33 cellular contexts compared by ENCODE assay signal in the genomic region with DNA sequence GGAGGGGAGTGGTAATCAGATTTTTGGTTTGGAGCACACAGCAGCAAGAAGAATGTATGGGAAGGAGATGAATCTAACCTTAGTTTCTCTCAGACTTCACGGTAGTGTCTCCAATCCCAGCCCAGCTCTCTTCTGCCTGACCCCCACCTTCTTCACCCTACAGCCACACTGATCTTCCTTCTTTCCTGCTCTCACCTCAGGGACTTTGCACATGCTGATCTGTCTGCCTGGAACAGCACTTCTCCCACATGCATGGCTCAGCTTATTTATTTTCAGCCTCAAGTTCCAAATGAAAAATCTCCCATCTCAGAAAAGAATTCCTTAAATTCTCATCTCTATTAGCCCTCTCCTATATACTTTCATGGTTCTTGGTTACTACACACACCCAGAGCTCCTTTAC. TPM values are rescaled to one million over a fixed set of nuclear protein-coding genes. Genes with fewer than 3 reads are reported as not detected.
"Had no signal": no experiment of that assay in that cellular context is flagged by ENCODE, and none has a peak within 500 bp of the region (broad histone marks: within the 10 kb centered on the region; RNA-seq: fewer than 3 reads in every experiment).

No MANE protein-coding gene starts in this region.

- FAIRE-seq: keratinocyte had no signal

- H3K9ac ChIP-seq: neural progenitor cell had no signal

- H3K4me3 ChIP-seq: lower lobe of right lung, neural progenitor cell, ovary, right atrium auricular region, right lobe of liver, smooth muscle cell, stomach, testis, thyroid gland, transverse colon, upper lobe of left lung, vagina had no signal

- ATAC-seq: left cardiac atrium; left lobe of liver; lower lobe of right lung; natural killer cell; right lobe of liver; stimulated activated memory B cell treated with anti-CD40 and anti-IgM and Interleukin-4, amounts not matched to agents 10 μg/mL and 1 μg/mL and 100 μg/mL, for 72 hours; stimulated activated naive CD8-positive, alpha-beta T cell treated with anti-CD3 and anti-CD28 coated beads, Interleukin-15, Interleukin-2, amounts not matched to agents 100 U/mL and 50 U/mL, for 24 hours had no signal

- H3K36me3 ChIP-seq: lower lobe of right lung, neural progenitor cell, neutrophil, ovary, right atrium auricular region, right lobe of liver, stomach, thyroid gland, transverse colon, upper lobe of left lung, vagina had no signal

- H3K4me1 ChIP-seq: right lobe of liver, testis had no signal

- DNase-seq: hippocampal formation; kidney glomerular epithelial cell; left cardiac atrium; lower lobe of right lung; mammary epithelial cell; mesendoderm; naive B cell; natural killer cell; nephron progenitor cell; occipital lobe; ovary; right lobe of liver; stimulated activated CD4-positive, alpha-beta T cell treated with anti-CD3 and anti-CD28 coated beads, Interleukin-1b, Interleukin-23, amount 100 ng/mL, for 48 hours; stimulated activated CD4-positive, alpha-beta T cell treated with anti-CD3 and anti-CD28 coated beads, Interleukin-2, amount 100 ng/mL, for 48 hours; stimulated activated CD4-positive, alpha-beta T cell treated with anti-CD3 and anti-CD28 coated beads, Interleukin-4, amount 100 ng/mL, for 4 hours; stimulated activated CD8-positive, alpha-beta memory T cell treated with anti-CD3 and anti-CD28 coated beads, Interleukin-4, amount 100 ng/mL, for 48 hours; stimulated activated naive CD8-positive, alpha-beta T cell treated with anti-CD3 and anti-CD28 coated beads, Interleukin-15, Interleukin-2, amounts not matched to agents 100 U/mL and 50 U/mL, for 24 hours; stomach; testis; thyroid gland; transverse colon; upper lobe of left lung had no signal

- H3K4me2 ChIP-seq: neural progenitor cell, smooth muscle cell had no signal

- H3K27ac ChIP-seq: lower lobe of right lung, neural progenitor cell, neutrophil, ovary, right atrium auricular region, right lobe of liver, stomach, testis, thyroid gland, transverse colon, upper lobe of left lung, vagina had no signal

- H3K9me3 ChIP-seq: lower lobe of right lung, neutrophil, ovary, right atrium auricular region, right lobe of liver, stomach, testis, thyroid gland, transverse colon, upper lobe of left lung, vagina had no signal

- H3K27me3 ChIP-seq: neural progenitor cell, neutrophil, ovary, right atrium auricular region, right lobe of liver, stomach, testis, thyroid gland, transverse colon, upper lobe of left lung, vagina had no signal

- H2AFZ ChIP-seq: neural progenitor cell had no signal

RNA-seq across cellular contexts. Expression of a gene that starts 48.8 kb away (rescaled TPM):
- total RNA-seq: pulmonary artery endothelial cell had no signal
- polyA plus RNA-seq: liver had no signal

RNA-seq across cellular contexts. Expression of a gene that starts 55.1 kb away (rescaled TPM):
- total RNA-seq: occipital lobe, skeletal muscle tissue, smooth muscle cell had no signal
- polyA plus RNA-seq: smooth muscle cell had no signal
